In the genomic region with DNA sequence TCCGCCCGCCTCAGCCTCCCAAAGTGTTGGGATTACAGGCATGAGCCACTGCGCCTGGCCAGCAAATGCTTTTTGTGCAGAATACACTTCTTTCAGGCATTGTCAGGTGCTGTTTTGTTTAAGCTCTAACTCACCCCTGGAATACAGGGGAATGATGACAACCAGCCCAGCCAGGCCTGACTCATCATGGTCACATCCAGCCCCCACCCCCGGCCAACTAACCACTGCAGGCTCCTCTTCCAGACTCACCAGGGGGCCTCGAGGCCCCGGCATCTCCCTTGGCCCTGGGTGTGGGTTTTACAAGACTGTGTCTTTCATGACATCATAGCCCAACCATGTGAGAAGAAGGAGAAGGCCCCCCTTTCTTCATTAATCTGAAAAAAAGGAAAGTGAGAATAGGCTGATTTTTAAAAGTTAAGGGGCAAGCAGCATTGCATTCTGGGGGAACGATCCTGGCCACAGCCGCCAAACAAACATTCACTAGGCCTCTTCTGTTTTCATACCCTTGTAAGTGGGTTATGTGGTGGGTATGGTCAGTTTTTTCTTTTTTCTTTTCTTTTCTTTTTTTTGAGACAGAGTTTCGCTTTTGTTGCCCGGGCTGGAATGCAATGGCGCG, we compare ENCODE assay signal across 1 cellular context.
TF ChIP-seq lines count a peak whose summit lies in the region.

No MANE protein-coding gene starts in this region.

TF ChIP-seq in HEK293, 187 proteins besides CTCF, POLR2A, EP300 and RAD21 (continued from another document):
- TF ChIP-seq, protein P1, sequence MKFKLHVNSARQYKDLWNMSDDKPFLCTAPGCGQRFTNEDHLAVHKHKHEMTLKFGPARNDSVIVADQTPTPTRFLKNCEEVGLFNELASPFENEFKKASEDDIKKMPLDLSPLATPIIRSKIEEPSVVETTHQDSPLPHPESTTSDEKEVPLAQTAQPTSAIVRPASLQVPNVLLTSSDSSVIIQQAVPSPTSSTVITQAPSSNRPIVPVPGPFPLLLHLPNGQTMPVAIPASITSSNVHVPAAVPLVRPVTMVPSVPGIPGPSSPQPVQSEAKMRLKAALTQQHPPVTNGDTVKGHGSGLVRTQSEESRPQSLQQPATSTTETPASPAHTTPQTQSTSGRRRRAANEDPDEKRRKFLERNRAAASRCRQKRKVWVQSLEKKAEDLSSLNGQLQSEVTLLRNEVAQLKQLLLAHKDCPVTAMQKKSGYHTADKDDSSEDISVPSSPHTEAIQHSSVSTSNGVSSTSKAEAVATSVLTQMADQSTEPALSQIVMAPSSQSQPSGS (tag by site-specific recombination; IDR thresholded peaks at IDR 0.05; ENCODE audit: low read depth) = peak; percentile 82
- 0 out of 2 replicates have a peak, but pooled peaks have one; percentile 29 for TF ChIP-seq ZNF184 (tag by site-specific recombination; IDR thresholded peaks at IDR 0.05)
- TF ChIP-seq MZF1 (tag by site-specific recombination; IDR thresholded peaks at IDR 0.05; ENCODE audit: borderline replicate concordance) = no peak
- TF ChIP-seq, protein P2, sequence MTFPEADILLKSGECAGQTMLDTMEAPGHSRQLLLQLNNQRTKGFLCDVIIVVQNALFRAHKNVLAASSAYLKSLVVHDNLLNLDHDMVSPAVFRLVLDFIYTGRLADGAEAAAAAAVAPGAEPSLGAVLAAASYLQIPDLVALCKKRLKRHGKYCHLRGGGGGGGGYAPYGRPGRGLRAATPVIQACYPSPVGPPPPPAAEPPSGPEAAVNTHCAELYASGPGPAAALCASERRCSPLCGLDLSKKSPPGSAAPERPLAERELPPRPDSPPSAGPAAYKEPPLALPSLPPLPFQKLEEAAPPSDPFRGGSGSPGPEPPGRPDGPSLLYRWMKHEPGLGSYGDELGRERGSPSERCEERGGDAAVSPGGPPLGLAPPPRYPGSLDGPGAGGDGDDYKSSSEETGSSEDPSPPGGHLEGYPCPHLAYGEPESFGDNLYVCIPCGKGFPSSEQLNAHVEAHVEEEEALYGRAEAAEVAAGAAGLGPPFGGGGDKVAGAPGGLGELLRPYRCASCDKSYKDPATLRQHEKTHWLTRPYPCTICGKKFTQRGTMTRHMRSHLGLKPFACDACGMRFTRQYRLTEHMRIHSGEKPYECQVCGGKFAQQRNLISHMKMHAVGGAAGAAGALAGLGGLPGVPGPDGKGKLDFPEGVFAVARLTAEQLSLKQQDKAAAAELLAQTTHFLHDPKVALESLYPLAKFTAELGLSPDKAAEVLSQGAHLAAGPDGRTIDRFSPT (tag by site-specific recombination; IDR thresholded peaks at IDR 0.05) = peak; percentile 48; the same call in 1 of the 2 replicates
- TF ChIP-seq, protein P3, sequence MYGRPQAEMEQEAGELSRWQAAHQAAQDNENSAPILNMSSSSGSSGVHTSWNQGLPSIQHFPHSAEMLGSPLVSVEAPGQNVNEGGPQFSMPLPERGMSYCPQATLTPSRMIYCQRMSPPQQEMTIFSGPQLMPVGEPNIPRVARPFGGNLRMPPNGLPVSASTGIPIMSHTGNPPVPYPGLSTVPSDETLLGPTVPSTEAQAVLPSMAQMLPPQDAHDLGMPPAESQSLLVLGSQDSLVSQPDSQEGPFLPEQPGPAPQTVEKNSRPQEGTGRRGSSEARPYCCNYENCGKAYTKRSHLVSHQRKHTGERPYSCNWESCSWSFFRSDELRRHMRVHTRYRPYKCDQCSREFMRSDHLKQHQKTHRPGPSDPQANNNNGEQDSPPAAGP (tag by site-specific recombination; IDR thresholded peaks at IDR 0.05) = 0 out of 2 replicates have a peak, but pooled peaks have one; percentile 23
- TF ChIP-seq ZNF660 (tag by site-specific recombination; IDR thresholded peaks at IDR 0.05) = peak; percentile 78
- 0 out of 2 replicates have a peak, but pooled peaks have one; percentile 43 for TF ChIP-seq ZBTB48 (tag by site-specific recombination; IDR thresholded peaks at IDR 0.05)
- peak; percentile 30 for TF ChIP-seq KLF1 (tag by site-specific recombination; IDR thresholded peaks at IDR 0.05)
- peak; percentile 48; the same call in 1 of the 2 replicates for TF ChIP-seq ZNF335 (tag by site-specific recombination; conservative IDR thresholded peaks at IDR 0.05)
- TF ChIP-seq ZNF211 (tag by site-specific recombination; IDR thresholded peaks at IDR 0.05; ENCODE audit: low read depth) = no peak
- no peak for TF ChIP-seq YY2 (tag by site-specific recombination; IDR thresholded peaks at IDR 0.05)
- no peak for TF ChIP-seq ZNF510 (tag by site-specific recombination; IDR thresholded peaks at IDR 0.05; ENCODE audit: insufficient replicate concordance)
- no peak for TF ChIP-seq RBAK (tag by site-specific recombination; IDR thresholded peaks at IDR 0.05)
- peak; percentile 84 for TF ChIP-seq ZNF366 (tag by site-specific recombination; conservative IDR thresholded peaks at IDR 0.05)
- TF ChIP-seq, protein P4, sequence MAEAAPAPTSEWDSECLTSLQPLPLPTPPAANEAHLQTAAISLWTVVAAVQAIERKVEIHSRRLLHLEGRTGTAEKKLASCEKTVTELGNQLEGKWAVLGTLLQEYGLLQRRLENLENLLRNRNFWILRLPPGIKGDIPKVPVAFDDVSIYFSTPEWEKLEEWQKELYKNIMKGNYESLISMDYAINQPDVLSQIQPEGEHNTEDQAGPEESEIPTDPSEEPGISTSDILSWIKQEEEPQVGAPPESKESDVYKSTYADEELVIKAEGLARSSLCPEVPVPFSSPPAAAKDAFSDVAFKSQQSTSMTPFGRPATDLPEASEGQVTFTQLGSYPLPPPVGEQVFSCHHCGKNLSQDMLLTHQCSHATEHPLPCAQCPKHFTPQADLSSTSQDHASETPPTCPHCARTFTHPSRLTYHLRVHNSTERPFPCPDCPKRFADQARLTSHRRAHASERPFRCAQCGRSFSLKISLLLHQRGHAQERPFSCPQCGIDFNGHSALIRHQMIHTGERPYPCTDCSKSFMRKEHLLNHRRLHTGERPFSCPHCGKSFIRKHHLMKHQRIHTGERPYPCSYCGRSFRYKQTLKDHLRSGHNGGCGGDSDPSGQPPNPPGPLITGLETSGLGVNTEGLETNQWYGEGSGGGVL (tag by site-specific recombination; IDR thresholded peaks at IDR 0.05) = peak; percentile 51; the same call in 1 of the 2 replicates
- TF ChIP-seq SALL2 (tag by site-specific recombination; IDR thresholded peaks at IDR 0.05; ENCODE audit: borderline replicate concordance) = no peak
- TF ChIP-seq, protein P5, sequence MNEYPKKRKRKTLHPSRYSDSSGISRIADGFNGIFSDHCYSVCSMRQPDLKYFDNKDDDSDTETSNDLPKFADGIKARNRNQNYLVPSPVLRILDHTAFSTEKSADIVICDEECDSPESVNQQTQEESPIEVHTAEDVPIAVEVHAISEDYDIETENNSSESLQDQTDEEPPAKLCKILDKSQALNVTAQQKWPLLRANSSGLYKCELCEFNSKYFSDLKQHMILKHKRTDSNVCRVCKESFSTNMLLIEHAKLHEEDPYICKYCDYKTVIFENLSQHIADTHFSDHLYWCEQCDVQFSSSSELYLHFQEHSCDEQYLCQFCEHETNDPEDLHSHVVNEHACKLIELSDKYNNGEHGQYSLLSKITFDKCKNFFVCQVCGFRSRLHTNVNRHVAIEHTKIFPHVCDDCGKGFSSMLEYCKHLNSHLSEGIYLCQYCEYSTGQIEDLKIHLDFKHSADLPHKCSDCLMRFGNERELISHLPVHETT (tag by site-specific recombination; IDR thresholded peaks at IDR 0.05) = peak; percentile 26; the same call in 1 of the 2 replicates
- TF ChIP-seq ZNF76 (tag by site-specific recombination; IDR thresholded peaks at IDR 0.05; ENCODE audit: borderline replicate concordance, low read depth) = peak; percentile 59
- no peak for TF ChIP-seq ZNF174 (tag by site-specific recombination; IDR thresholded peaks at IDR 0.05)
- TF ChIP-seq IKZF3 (tag by site-specific recombination; IDR thresholded peaks at IDR 0.05) = 0 out of 2 replicates have a peak, but pooled peaks have one; percentile 48
- no peak for TF ChIP-seq ZNF791 (tag by site-specific recombination; IDR thresholded peaks at IDR 0.05)
- no peak for TF ChIP-seq GFI1B (tag by site-specific recombination; IDR thresholded peaks at IDR 0.05)
- TF ChIP-seq SP7 (tag by site-specific recombination; IDR thresholded peaks at IDR 0.05) = peak; percentile 61; the same call in 1 of the 2 replicates
- TF ChIP-seq ZNF701 (tag by site-specific recombination; IDR thresholded peaks at IDR 0.05) = no peak
- TF ChIP-seq ZNF423 (tag by site-specific recombination; IDR thresholded peaks at IDR 0.05) = peak; percentile 58; the same call in 1 of the 2 replicates
- peak; percentile 72; the same call in 1 of the 2 replicates for TF ChIP-seq ZNF561 (tag by site-specific recombination; IDR thresholded peaks at IDR 0.05; ENCODE audit: borderline replicate concordance)
